8 cellular contexts compared by ENCODE assay signal in genomic region chr9:92716557-92716956, GRCh38. TPM values are rescaled to one million over a fixed set of nuclear protein-coding genes. Genes with fewer than 3 reads are reported as not detected.
A peak's percentile ranks its signal among the peaks of the same experiment; 100 is the strongest.
DNase-seq lines count a peak whose midpoint lies in the region; ATAC-seq, FAIRE-seq and TF ChIP-seq lines count a peak whose summit lies in the region.

No MANE protein-coding gene starts in this region.

- no peaks in the 10 kb centered on the region for H3K4me1 ChIP-seq in endodermal cell (ENCODE audit: control insufficient read depth, insufficient read depth, low read length)
- peaks cover 9 to 14% of the 10 kb centered on the region in 2 donors for H3K4me1 ChIP-seq in naive thymus-derived CD4-positive, alpha-beta T cell (ENCODE audit: control insufficient read depth in 2 of 2, insufficient read depth in 2 of 2, low read length in 2 of 2)

- CTCF ChIA-PET in activated CD4-positive, alpha-beta memory T cell treated with anti-CD3 and anti-CD28 coated beads, Interleukin-2, amount 10 ng/mL, durations not matched to agents 7 days and 5 days (lab: Charles Lee), result interaction anchor here (0.8 to 3.1 kb wide), 4 partner anchors 52 to 398 kb away, joined by 3 to 32 read pairs (median 4); no protein-coding TSS in a partner anchor
- CTCF ChIA-PET in naive thymus-derived CD4-positive, alpha-beta T cell (lab: Charles Lee), result interaction anchor here (0.6 to 4.6 kb wide), 7 partner anchors 44 to 304 kb away, joined by 3 to 60 read pairs (median 4); no protein-coding TSS in a partner anchor

- no peak overlapping the region for H3K27ac Mint-ChIP-seq in activated CD4-positive, alpha-beta memory T cell treated with anti-CD3 and anti-CD28 coated beads, Interleukin-2, amount 10 ng/mL, durations not matched to agents 7 days and 5 days
- no peak overlapping the region for H3K27ac Mint-ChIP-seq in endodermal cell
- peak overlapping the region in 5 of 9 donors; percentile 1 to 53 (median 36) for H3K27ac Mint-ChIP-seq in naive thymus-derived CD4-positive, alpha-beta T cell
- peak overlapping the region; percentile 56 for H3K27ac Mint-ChIP-seq in stimulated activated naive B cell treated with anti-CD40 and anti-IgM and Interleukin-4, amounts not matched to agents 10 μg/mL and 1 μg/mL and 100 μg/mL, for 72 hours

- 34 to 47% methylated on average over 3 to 4 of the region's 4 CpGs for WGBS in endodermal cell (ENCODE audit: insufficient coverage in 1 of 2, insufficient read length in 1 of 2), 2 experiments

- no peaks in the 10 kb centered on the region for H3K27me3 ChIP-seq in endodermal cell (ENCODE audit: control insufficient read depth, insufficient read depth, low read length, poor library complexity, severe bottlenecking)
- H3K27me3 ChIP-seq in naive thymus-derived CD4-positive, alpha-beta T cell (ENCODE audit: control insufficient read depth in 2 of 2, insufficient read depth in 2 of 2, low read length in 2 of 2), result no peaks in the 10 kb centered on the region

- H3K36me3 Mint-ChIP-seq in activated CD4-positive, alpha-beta memory T cell treated with anti-CD3 and anti-CD28 coated beads, Interleukin-2, amount 10 ng/mL, durations not matched to agents 7 days and 5 days (ENCODE audit: low read depth), result peaks cover 59% of the 10 kb centered on the region
- H3K36me3 Mint-ChIP-seq in endodermal cell (ENCODE audit: low read depth), result peaks cover 59% of the 10 kb centered on the region
- peaks cover 13 to 65% (median 16%) of the 10 kb centered on the region in 5 donors for H3K36me3 Mint-ChIP-seq in naive thymus-derived CD4-positive, alpha-beta T cell
- H3K36me3 Mint-ChIP-seq in stimulated activated naive B cell treated with anti-CD40 and anti-IgM and Interleukin-4, amounts not matched to agents 10 μg/mL and 1 μg/mL and 100 μg/mL, for 72 hours, result peaks cover 51 to 73% of the 10 kb centered on the region in 2 donors

- H3K4me1 Mint-ChIP-seq in activated CD4-positive, alpha-beta memory T cell treated with anti-CD3 and anti-CD28 coated beads, Interleukin-2, amount 10 ng/mL, durations not matched to agents 7 days and 5 days, result peaks cover 22% of the 10 kb centered on the region
- H3K4me1 Mint-ChIP-seq in endodermal cell, result no peaks in the 10 kb centered on the region
- H3K4me1 Mint-ChIP-seq in naive thymus-derived CD4-positive, alpha-beta T cell, result peaks cover 9 to 21% (median 16%) of the 10 kb centered on the region in 7 donors
- H3K4me1 Mint-ChIP-seq in stimulated activated naive B cell treated with anti-CD40 and anti-IgM and Interleukin-4, amounts not matched to agents 10 μg/mL and 1 μg/mL and 100 μg/mL, for 72 hours, result peaks cover 39 to 60% of the 10 kb centered on the region in 2 donors

- intact Hi-C loops in naive thymus-derived CD4-positive, alpha-beta T cell (cut with micrococcal nuclease), result loop anchor here (1.0 to 5.0 kb wide), 5 partner anchors 46 to 1246 kb away; partner anchors contain the start of gene IPPK (in 1 of the 2)

- peak; percentile 92 for TF ChIP-seq CTCF in endodermal cell (conservative IDR thresholded peaks at IDR 0.05)

- no peaks in the 10 kb centered on the region for H3K9me3 ChIP-seq in endodermal cell (ENCODE audit: control insufficient read depth, low read length)
- H3K9me3 ChIP-seq in naive thymus-derived CD4-positive, alpha-beta T cell (ENCODE audit: control insufficient read depth in 2 of 3, low read length in 3 of 3), result no peaks in the 10 kb centered on the region

- DNase-seq in 8988T (peak; percentile 94), GM12892 (ENCODE audit: insufficient read length) (peak; percentile 82), NCI-H1105 treated with DMSO at 0.1 percent for 48 hours (lab: John Stamatoyannopoulos, UW) (peak; percentile 42), endodermal cell (peak; percentile 97), pons (ENCODE audit: low spot score) (no peak)
- peak; percentile 80 for DNase-seq in activated CD4-positive, alpha-beta memory T cell treated with anti-CD3 and anti-CD28 coated beads, Interleukin-2, amount 10 ng/mL, durations not matched to agents 7 days and 5 days
- DNase-seq in naive thymus-derived CD4-positive, alpha-beta T cell, result peak; percentile 53 to 84 (median 70)
- peak; percentile 60 for DNase-seq in stimulated activated naive B cell treated with anti-CD40 and anti-IgM and Interleukin-4, amounts not matched to agents 10 μg/mL and 1 μg/mL and 100 μg/mL, for 72 hours

- H3K4me3 ChIP-seq in endodermal cell (ENCODE audit: low read length), result no peak overlapping the region
- H3K4me3 ChIP-seq in naive thymus-derived CD4-positive, alpha-beta T cell (ENCODE audit: low read length), result no peak overlapping the region

- no peak overlapping the region for H3K27ac ChIP-seq in endodermal cell (ENCODE audit: low read depth, low read length)
- no peak overlapping the region for H3K27ac ChIP-seq in naive thymus-derived CD4-positive, alpha-beta T cell (ENCODE audit: low read depth, low read length)

- H3K9ac ChIP-seq in endodermal cell (ENCODE audit: extremely low read depth, low read length, poor library complexity, severe bottlenecking), result no peak overlapping the region

- POLR2A ChIA-PET in activated CD4-positive, alpha-beta memory T cell treated with anti-CD3 and anti-CD28 coated beads, Interleukin-2, amount 10 ng/mL, durations not matched to agents 7 days and 5 days (lab: Charles Lee), result interaction anchor here (0.7 kb wide), 1 partner anchor 74 kb away, joined by 3 read pairs; no protein-coding TSS in a partner anchor
- POLR2A ChIA-PET in naive thymus-derived CD4-positive, alpha-beta T cell (lab: Charles Lee), result interaction anchor here (1.2 kb wide), 1 partner anchor 74 kb away, joined by 3 read pairs; no protein-coding TSS in a partner anchor

- H3K9me3 Mint-ChIP-seq in activated CD4-positive, alpha-beta memory T cell treated with anti-CD3 and anti-CD28 coated beads, Interleukin-2, amount 10 ng/mL, durations not matched to agents 7 days and 5 days, result no peaks in the 10 kb centered on the region
- H3K9me3 Mint-ChIP-seq in endodermal cell, result no peaks in the 10 kb centered on the region
- no peaks in the 10 kb centered on the region for H3K9me3 Mint-ChIP-seq in naive thymus-derived CD4-positive, alpha-beta T cell
- no peaks in the 10 kb centered on the region for H3K9me3 Mint-ChIP-seq in stimulated activated naive B cell treated with anti-CD40 and anti-IgM and Interleukin-4, amounts not matched to agents 10 μg/mL and 1 μg/mL and 100 μg/mL, for 72 hours

- TF ChIP-seq POLR2A in GM12892 (IDR thresholded peaks at IDR 0.05; ENCODE audit: low read depth, low read length), result no peak

- H3K36me3 ChIP-seq in endodermal cell (ENCODE audit: control insufficient read depth, insufficient read depth, low read length), result peaks cover 59% of the 10 kb centered on the region
- peaks cover 0 to 86% (median 12%) of the 10 kb centered on the region in 3 experiments for H3K36me3 ChIP-seq in naive thymus-derived CD4-positive, alpha-beta T cell (ENCODE audit: control insufficient read depth in 2 of 3, insufficient read depth in 3 of 3, low read length in 3 of 3)

- no peaks in the 10 kb centered on the region for H3K27me3 Mint-ChIP-seq in activated CD4-positive, alpha-beta memory T cell treated with anti-CD3 and anti-CD28 coated beads, Interleukin-2, amount 10 ng/mL, durations not matched to agents 7 days and 5 days
- H3K27me3 Mint-ChIP-seq in endodermal cell (ENCODE audit: insufficient read depth), result no peaks in the 10 kb centered on the region
- H3K27me3 Mint-ChIP-seq in naive thymus-derived CD4-positive, alpha-beta T cell, result no peaks in the 10 kb centered on the region
- no peaks in the 10 kb centered on the region for H3K27me3 Mint-ChIP-seq in stimulated activated naive B cell treated with anti-CD40 and anti-IgM and Interleukin-4, amounts not matched to agents 10 μg/mL and 1 μg/mL and 100 μg/mL, for 72 hours

- peak; percentile 86 for ATAC-seq in naive thymus-derived CD4-positive, alpha-beta T cell
- peak; percentile 72 to 76 for ATAC-seq in stimulated activated naive B cell treated with anti-CD40 and anti-IgM and Interleukin-4, amounts not matched to agents 10 μg/mL and 1 μg/mL and 100 μg/mL, for 72 hours (replicated peaks)

- H3K4me3 Mint-ChIP-seq in activated CD4-positive, alpha-beta memory T cell treated with anti-CD3 and anti-CD28 coated beads, Interleukin-2, amount 10 ng/mL, durations not matched to agents 7 days and 5 days, result no peak overlapping the region
- no peak overlapping the region for H3K4me3 Mint-ChIP-seq in endodermal cell
- H3K4me3 Mint-ChIP-seq in naive thymus-derived CD4-positive, alpha-beta T cell, result no peak overlapping the region
- no peak overlapping the region for H3K4me3 Mint-ChIP-seq in stimulated activated naive B cell treated with anti-CD40 and anti-IgM and Interleukin-4, amounts not matched to agents 10 μg/mL and 1 μg/mL and 100 μg/mL, for 72 hours

- peak; percentile 91 for FAIRE-seq in GM12892 (lab: Jason Lieb, UNC)

RNA-seq across cellular contexts. Expression of gene IPPK, which starts 46.6 kb away (rescaled TPM):
- polyA plus RNA-seq in GM12892 (2012; ENCODE audit: missing spikeins), result 7.4 TPM
- 10 to 100 TPM; 11.4 to 11.5 TPM for total RNA-seq in activated CD4-positive, alpha-beta memory T cell treated with anti-CD3 and anti-CD28 coated beads, Interleukin-2, amount 10 ng/mL, durations not matched to agents 7 days and 5 days
- 1 to 10 TPM; 9.3 TPM for total RNA-seq in endodermal cell
- polyA plus RNA-seq in endodermal cell (2013, experiment 1 of 2), result 8.8 TPM
- 8.6 TPM for polyA plus RNA-seq in endodermal cell (2013, experiment 2 of 2)
- total RNA-seq in naive thymus-derived CD4-positive, alpha-beta T cell, result 10 to 100 TPM in 1 of 5 experiments, 1 to 10 TPM in 4; 5.9 to 12.8 (median 7.4) TPM
- 1 to 10 TPM; 2.8 to 9.8 TPM for polyA plus RNA-seq in naive thymus-derived CD4-positive, alpha-beta T cell

RNA-seq across cellular contexts. Expression of gene BICD2, which starts 48.1 kb away (rescaled TPM):
- 9.5 TPM for polyA plus RNA-seq in GM12892 (2012; ENCODE audit: missing spikeins)
- total RNA-seq in activated CD4-positive, alpha-beta memory T cell treated with anti-CD3 and anti-CD28 coated beads, Interleukin-2, amount 10 ng/mL, durations not matched to agents 7 days and 5 days, result 10 to 100 TPM; 27.0 to 28.2 TPM
- total RNA-seq in endodermal cell, result 10 to 100 TPM; 20.7 to 20.9 TPM
- polyA plus RNA-seq in endodermal cell (2013, experiment 1 of 2), result 25.4 TPM
- polyA plus RNA-seq in endodermal cell (2013, experiment 2 of 2), result 24.1 TPM
- total RNA-seq in naive thymus-derived CD4-positive, alpha-beta T cell, result 10 to 100 TPM; 20.2 to 28.8 (median 28.0) TPM
- polyA plus RNA-seq in naive thymus-derived CD4-positive, alpha-beta T cell, result 10 to 100 TPM in 1 of 2 donors, 1 to 10 TPM in 1; 7.4 to 20.8 TPM

Comparison
In these comparisons a context has a peak if more than half of its experiments do, and no peak if none do; other contexts are left out.
1. H3K27ac Mint-ChIP-seq: peak in naive thymus-derived CD4-positive, alpha-beta T cell (5 of 9) and stimulated activated naive B cell treated with anti-CD40 and anti-IgM and Interleukin-4, amounts not matched to agents 10 μg/mL and 1 μg/mL and 100 μg/mL, for 72 hours (single experiment); none in activated CD4-positive, alpha-beta memory T cell treated with anti-CD3 and anti-CD28 coated beads, Interleukin-2, amount 10 ng/mL, durations not matched to agents 7 days and 5 days (single experiment) and endodermal cell (single experiment).